9 cellular contexts compared by ENCODE assay signal in genomic region chr18:9325716-9326115, GRCh38.
"Had no signal": no experiment of that assay in that cellular context is flagged by ENCODE, and none has a peak within 500 bp of the region (broad histone marks: within the 10 kb centered on the region; RNA-seq: fewer than 3 reads in every experiment).

No MANE protein-coding gene starts in this region.

- H3K4me3 ChIP-seq: GM23248, HAP-1, K562 had no signal

- ATAC-seq: HCT116, HepG2, K562 had no signal

- DNase-seq: GM23248, GOT3, H7, HFFc6, KG1 had no signal
